Comparison of ENCODE assay signal across 1 cellular context in genomic region chr19:10295305-10295846, GRCh38.
A peak's percentile ranks its signal among the peaks of the same experiment; 100 is the strongest.
TF ChIP-seq lines count a peak whose summit lies in the region.

No MANE protein-coding gene starts in this region.

TF ChIP-seq in GM12878, 131 proteins besides CTCF, POLR2A, EP300 and RAD21 (continued from another document):
- TF ChIP-seq GABPA (IDR thresholded peaks at IDR 0.05; ENCODE audit: low read depth) (no peak), SPI1 (IDR thresholded peaks at IDR 0.05; ENCODE audit: borderline replicate concordance, insufficient read depth, low read depth, low read length) (peak; percentile 43; the same call in 1 of the 2 replicates), HDGF (IDR thresholded peaks at IDR 0.05) (peak; percentile 37; the same call in 1 of the 2 replicates), MEF2A (IDR thresholded peaks at IDR 0.05; ENCODE audit: insufficient read depth, low read depth, low read length) (no peak), BCL11A (IDR thresholded peaks at IDR 0.05; ENCODE audit: low read depth, low read length) (no peak), LARP7 (IDR thresholded peaks at IDR 0.05) (0 out of 2 replicates have a peak, but pooled peaks have one; percentile 39), CHD4 (IDR thresholded peaks at IDR 0.05) (no peak), MYB (IDR thresholded peaks at IDR 0.05; ENCODE audit: borderline replicate concordance, low read depth, low read length) (no peak), ELK1 (IDR thresholded peaks at IDR 0.05; ENCODE audit: low read depth, low read length) (0 out of 2 replicates have a peak, but pooled peaks have one; percentile 28), CEBPZ (IDR thresholded peaks at IDR 0.05; ENCODE audit: low read depth, low read length) (no peak)
